17 cellular contexts compared by ENCODE assay signal in genomic region chr15:96180062-96180745, GRCh38.
"Had no signal": no experiment of that assay in that cellular context is flagged by ENCODE, and none has a peak within 500 bp of the region (broad histone marks: within the 10 kb centered on the region; RNA-seq: fewer than 3 reads in every experiment).

No MANE protein-coding gene starts in this region.

- H3K9me3 ChIP-seq: right atrium auricular region, spleen, thoracic aorta had no signal

- H3K4me1 Mint-ChIP-seq: activated naive CD8-positive, alpha-beta T cell treated with anti-CD3 and anti-CD28 coated beads for 36 hours; naive B cell; stimulated activated naive CD8-positive, alpha-beta T cell treated with anti-CD3 and anti-CD28 coated beads, Interleukin-15, amount 100 ng/mL, for 72 hours had no signal

- H3K27me3 Mint-ChIP-seq: dendritic cell treated with granulocyte-macrophage colony-stimulating factor and Interleukin-4, amounts not matched to agents 40 ng/mL and 50 ng/mL, for 4 days; naive B cell had no signal

- ATAC-seq: left colon; stimulated activated naive CD8-positive, alpha-beta T cell treated with anti-CD3 and anti-CD28 coated beads, Interleukin-15, amount 100 ng/mL, for 72 hours had no signal

- H3K36me3 Mint-ChIP-seq: activated naive CD8-positive, alpha-beta T cell treated with anti-CD3 and anti-CD28 coated beads for 36 hours; naive B cell had no signal

- DNase-seq: activated CD4-positive, alpha-beta T cell treated with anti-CD3 and anti-CD28 coated beads, Interleukin-2, amount 50 U/mL, for 1 hour; activated CD8-positive, alpha-beta memory T cell treated with anti-CD3 and anti-CD28 coated beads for 24 hours; activated naive CD8-positive, alpha-beta T cell treated with anti-CD3 and anti-CD28 coated beads for 36 hours; aorta; effector memory CD4-positive, alpha-beta T cell; head of caudate nucleus; left colon; naive B cell; nucleus accumbens; spleen; stimulated activated naive CD8-positive, alpha-beta T cell treated with anti-CD3 and anti-CD28 coated beads, Interleukin-15, amount 100 ng/mL, for 72 hours; T-helper 2 cell had no signal

- H3K9me3 Mint-ChIP-seq: activated naive CD8-positive, alpha-beta T cell treated with anti-CD3 and anti-CD28 coated beads for 36 hours; activated T-helper 1 cell treated with anti-CD3 and anti-CD28 coated beads, Interleukin-12 subunit alpha, Interleukin-12 subunit beta, Interleukin-2, Interleukin-4 antibody, amounts not matched to agents 30 ng/mL and 10 ng/mL and 1 ng/mL, durations not matched to agents 14 hours and 24 hours and 36 hours; dendritic cell treated with granulocyte-macrophage colony-stimulating factor and Interleukin-4, amounts not matched to agents 40 ng/mL and 50 ng/mL, for 4 days had no signal

- H3K27ac ChIP-seq: right atrium auricular region, thoracic aorta had no signal

- H3K27ac Mint-ChIP-seq: activated naive CD8-positive, alpha-beta T cell treated with anti-CD3 and anti-CD28 coated beads for 36 hours; activated T-helper 1 cell treated with anti-CD3 and anti-CD28 coated beads, Interleukin-12 subunit alpha, Interleukin-12 subunit beta, Interleukin-2, Interleukin-4 antibody, amounts not matched to agents 30 ng/mL and 10 ng/mL and 1 ng/mL, durations not matched to agents 14 hours and 24 hours and 36 hours; dendritic cell treated with granulocyte-macrophage colony-stimulating factor and Interleukin-4, amounts not matched to agents 40 ng/mL and 50 ng/mL, for 4 days; progenitor cell of endocrine pancreas; stimulated activated naive CD8-positive, alpha-beta T cell treated with anti-CD3 and anti-CD28 coated beads, Interleukin-15, amount 100 ng/mL, for 72 hours had no signal

- H3K27me3 ChIP-seq: right atrium auricular region, spleen had no signal

- H3K4me3 ChIP-seq: right atrium auricular region, spleen, thoracic aorta had no signal

- H3K36me3 ChIP-seq: right atrium auricular region, spleen, thoracic aorta had no signal

- H3K4me3 Mint-ChIP-seq: activated naive CD8-positive, alpha-beta T cell treated with anti-CD3 and anti-CD28 coated beads for 36 hours; activated T-helper 1 cell treated with anti-CD3 and anti-CD28 coated beads, Interleukin-12 subunit alpha, Interleukin-12 subunit beta, Interleukin-2, Interleukin-4 antibody, amounts not matched to agents 30 ng/mL and 10 ng/mL and 1 ng/mL, durations not matched to agents 14 hours and 24 hours and 36 hours; dendritic cell treated with granulocyte-macrophage colony-stimulating factor and Interleukin-4, amounts not matched to agents 40 ng/mL and 50 ng/mL, for 4 days; naive B cell; stimulated activated naive CD8-positive, alpha-beta T cell treated with anti-CD3 and anti-CD28 coated beads, Interleukin-15, amount 100 ng/mL, for 72 hours had no signal
